Comparison of ENCODE assay signal across 19 cellular contexts in genomic region chr2:219362072-219362471, GRCh38. TPM values are rescaled to one million over a fixed set of nuclear protein-coding genes. Genes with fewer than 3 reads are reported as not detected.
"Had no signal": no experiment of that assay in that cellular context is flagged by ENCODE, and none has a peak within 500 bp of the region (broad histone marks: within the 10 kb centered on the region; RNA-seq: fewer than 3 reads in every experiment).

No MANE protein-coding gene starts in this region.

- H3K27ac ChIP-seq: left ventricle myocardium inferior, parathyroid adenoma, suprapubic skin, VCaP had no signal

- H3K9me3 Mint-ChIP-seq: activated CD8-positive, alpha-beta T cell treated with anti-CD3 and anti-CD28 coated beads for 36 hours; activated naive CD4-positive, alpha-beta T cell treated with anti-CD3 and anti-CD28 coated beads, Interleukin-2, amount 50 U/mL, for 24 hours; activated T-cell treated with anti-CD3 and anti-CD28 coated beads, Interleukin-2, amount 50 U/mL, for 4 hours; naive thymus-derived CD8-positive, alpha-beta T cell; stimulated activated naive CD8-positive, alpha-beta T cell treated with anti-CD3 and anti-CD28 coated beads, Interleukin-15, Interleukin-2, amounts not matched to agents 100 ng/mL and 50 ng/mL, for 24 hours; type B pancreatic cell had no signal

- H3K4me3 Mint-ChIP-seq: activated CD8-positive, alpha-beta T cell treated with anti-CD3 and anti-CD28 coated beads for 36 hours; activated naive CD4-positive, alpha-beta T cell treated with anti-CD3 and anti-CD28 coated beads, Interleukin-2, amount 50 U/mL, for 24 hours; activated T-cell treated with anti-CD3 and anti-CD28 coated beads, Interleukin-2, amount 50 U/mL, for 4 hours; naive thymus-derived CD8-positive, alpha-beta T cell; stimulated activated naive CD8-positive, alpha-beta T cell treated with anti-CD3 and anti-CD28 coated beads, Interleukin-15, Interleukin-2, amounts not matched to agents 100 ng/mL and 50 ng/mL, for 24 hours; type B pancreatic cell had no signal

- H3K27ac Mint-ChIP-seq: activated CD8-positive, alpha-beta T cell treated with anti-CD3 and anti-CD28 coated beads for 36 hours; activated naive CD4-positive, alpha-beta T cell treated with anti-CD3 and anti-CD28 coated beads, Interleukin-2, amount 50 U/mL, for 24 hours; naive thymus-derived CD8-positive, alpha-beta T cell; stimulated activated naive CD8-positive, alpha-beta T cell treated with anti-CD3 and anti-CD28 coated beads, Interleukin-15, Interleukin-2, amounts not matched to agents 100 ng/mL and 50 ng/mL, for 24 hours; type B pancreatic cell had no signal

- H3K9ac ChIP-seq: parathyroid adenoma had no signal

- ATAC-seq: naive thymus-derived CD8-positive, alpha-beta T cell had no signal

- H3K4me1 Mint-ChIP-seq: activated naive CD4-positive, alpha-beta T cell treated with anti-CD3 and anti-CD28 coated beads, Interleukin-2, amount 50 U/mL, for 24 hours had no signal

- H2AFZ ChIP-seq: parathyroid adenoma had no signal

- FAIRE-seq: colon had no signal

- H3K36me3 ChIP-seq: left ventricle myocardium inferior, suprapubic skin had no signal

- H3K4me3 ChIP-seq: left ventricle myocardium inferior, suprapubic skin had no signal

- H3K79me2 ChIP-seq: parathyroid adenoma had no signal

- DNase-seq: activated effector memory CD4-positive, alpha-beta T cell treated with Interleukin-2 at 50 U/mL for 16 hours; activated T-cell treated with anti-CD3 and anti-CD28 coated beads, Interleukin-2, amount 50 U/mL, for 4 hours; hippocampal formation; naive thymus-derived CD8-positive, alpha-beta T cell; retina had no signal

- H3K9me3 ChIP-seq: left ventricle myocardium inferior, suprapubic skin had no signal

RNA-seq across cellular contexts. Expression of gene RESP18, which starts 29.5 kb away (rescaled TPM):
- total RNA-seq: activated CD8-positive, alpha-beta T cell treated with anti-CD3 and anti-CD28 coated beads for 36 hours; activated T-cell treated with anti-CD3 and anti-CD28 coated beads, Interleukin-2, amount 50 U/mL, for 4 hours; esophagus mucosa; fibroblast of villous mesenchyme; left ventricle myocardium inferior; mucosa of gallbladder; naive thymus-derived CD8-positive, alpha-beta T cell; suprapubic skin; T-helper 1 cell treated with Interleukin-12 subunit alpha and Interleukin-12 subunit beta and Interleukin-4 antibody, amounts not matched to agents 30 ng/mL and 1 ng/mL, for 36 hours had no signal
- polyA plus RNA-seq: keratinocyte; naive thymus-derived CD8-positive, alpha-beta T cell had no signal

RNA-seq across cellular contexts. Expression of gene PTPRN, which starts 52.9 kb away (rescaled TPM):
- total RNA-seq: esophagus mucosa; naive thymus-derived CD8-positive, alpha-beta T cell; suprapubic skin; T-helper 1 cell treated with Interleukin-12 subunit alpha and Interleukin-12 subunit beta and Interleukin-4 antibody, amounts not matched to agents 30 ng/mL and 1 ng/mL, for 36 hours had no signal
- polyA plus RNA-seq: keratinocyte had no signal

RNA-seq across cellular contexts. Expression of gene DES, which starts 56.1 kb away (rescaled TPM):
- total RNA-seq: activated CD8-positive, alpha-beta T cell treated with anti-CD3 and anti-CD28 coated beads for 36 hours; naive thymus-derived CD8-positive, alpha-beta T cell; T-helper 1 cell treated with Interleukin-12 subunit alpha and Interleukin-12 subunit beta and Interleukin-4 antibody, amounts not matched to agents 30 ng/mL and 1 ng/mL, for 36 hours had no signal
- polyA plus RNA-seq: keratinocyte; naive thymus-derived CD8-positive, alpha-beta T cell had no signal
